ENCODE assay signal across 21 cellular contexts in the genomic region with DNA sequence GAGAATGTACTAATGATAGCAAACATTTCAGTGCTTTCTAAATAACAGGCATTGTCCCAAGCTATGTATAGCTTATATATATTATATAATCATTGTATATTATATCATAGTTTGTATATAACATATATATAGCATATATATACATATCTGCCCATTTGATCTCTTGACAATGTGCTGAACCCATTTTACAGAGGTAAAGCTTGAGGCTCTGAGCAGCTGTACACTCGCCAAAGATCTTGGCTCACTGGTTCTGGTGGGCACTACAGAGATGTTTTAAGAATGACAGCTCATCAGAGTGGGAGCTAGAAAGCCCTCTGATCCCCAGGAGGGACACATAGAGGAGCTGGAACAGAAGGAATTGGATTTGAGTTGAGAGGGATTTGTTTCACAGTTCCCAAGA.
A peak's percentile ranks its signal among the peaks of the same experiment; 100 is the strongest.
DNase-seq lines count a peak whose midpoint lies in the region; ATAC-seq and TF ChIP-seq lines count a peak whose summit lies in the region.
"Had no signal": no experiment of that assay in that cellular context is flagged by ENCODE, and none has a peak within 500 bp of the region (broad histone marks: within the 10 kb centered on the region; RNA-seq: fewer than 3 reads in every experiment).

No MANE protein-coding gene starts in this region.

- TF ChIP-seq CTCF in heart left ventricle (IDR thresholded peaks at IDR 0.05), result no peak
- TF ChIP-seq CTCF in left lung (IDR thresholded peaks at IDR 0.05), result no peak
- TF ChIP-seq CTCF in prostate gland (IDR thresholded peaks at IDR 0.05), result no peak

- H3K9me3 ChIP-seq in heart left ventricle (no peaks in the 10 kb centered on the region), left lung (no peaks in the 10 kb centered on the region), skeletal muscle tissue (ENCODE audit: control insufficient read depth in 3 of 3, low read length in 3 of 3) (no peaks in the 10 kb centered on the region), aorta (ENCODE audit: control insufficient read depth, low read length) (no peaks in the 10 kb centered on the region), prostate gland (no peaks in the 10 kb centered on the region)
- H3K9me3 ChIP-seq: A549; BLaER1 treated with 17β-estradiol and CSF1 and Interleukin-3, amounts not matched to agents 10 nM and 100 nM had no signal

- H3K36me3 ChIP-seq in heart left ventricle (no peaks in the 10 kb centered on the region), left lung (no peaks in the 10 kb centered on the region), skeletal muscle tissue (ENCODE audit: control insufficient read depth in 3 of 3, insufficient read depth in 3 of 3, low read length in 3 of 3) (no peaks in the 10 kb centered on the region), aorta (ENCODE audit: control insufficient read depth in 1 of 2, insufficient read depth in 2 of 2, low read length in 1 of 2) (no peaks in the 10 kb centered on the region), prostate gland (no peaks in the 10 kb centered on the region)

- H3K4me1 ChIP-seq in heart left ventricle (peaks cover 24 to 98% (median 89%) of the 10 kb centered on the region in 12 donors), left lung (peaks cover 53 to 99% of the 10 kb centered on the region in 2 donors), skeletal muscle tissue (ENCODE audit: control insufficient read depth in 3 of 3, insufficient read depth in 3 of 3, low read length in 3 of 3) (peaks cover 62 to 72% (median 66%) of the 10 kb centered on the region in 3 donors), aorta (ENCODE audit: control insufficient read depth in 1 of 2, insufficient read depth in 2 of 2, low read length in 2 of 2) (peaks cover 2 to 8% of the 10 kb centered on the region in 2 donors), prostate gland (replicated peaks) (no peaks in the 10 kb centered on the region)

- H3K27ac ChIP-seq in heart left ventricle (peak overlapping the region in 11 of 12 donors; percentile 57 to 91 (median 76)), left lung (peak overlapping the region; percentile 65 to 86), skeletal muscle tissue (ENCODE audit: low read depth, low read length) (peak overlapping the region; percentile 32), aorta (ENCODE audit: low read depth in 1 of 2, low read length in 2 of 2) (peak overlapping the region; percentile 5 to 69), prostate gland (no peak overlapping the region)
- H3K27ac ChIP-seq: A549; BLaER1 treated with 17β-estradiol and CSF1 and Interleukin-3, amounts not matched to agents 10 nM and 100 nM had no signal

- no peak for ATAC-seq in heart left ventricle
- ATAC-seq in left cardiac atrium, result no peak
- ATAC-seq in left lung, result no peak
- no peak for ATAC-seq in aorta (ENCODE audit: low FRiP score)
- no peak for ATAC-seq in HG03457 (IDR thresholded peaks at IDR 0.05; ENCODE audit: unreplicated experiment)
- ATAC-seq: A549; natural killer cell treated with Interleukin-12 subunit alpha and Interleukin-12 subunit beta and Interleukin-15 and Interleukin-18, amount 100 ng/mL, for 72 hours; T-cell had no signal

- TF ChIP-seq POLR2A in heart left ventricle (IDR thresholded peaks at IDR 0.05), result no peak
- TF ChIP-seq POLR2A in prostate gland (IDR thresholded peaks at IDR 0.05), result no peak

- no peak overlapping the region for H3K4me3 ChIP-seq in heart left ventricle
- H3K4me3 ChIP-seq in left lung, result no peak overlapping the region
- H3K4me3 ChIP-seq in skeletal muscle tissue (ENCODE audit: low read length in 3 of 3), result no peak overlapping the region
- H3K4me3 ChIP-seq in aorta (ENCODE audit: low read length in 2 of 2), result no peak overlapping the region
- H3K4me3 ChIP-seq in prostate gland, result no peak overlapping the region
- H3K4me3 ChIP-seq: A549; BLaER1 treated with 17β-estradiol and CSF1 and Interleukin-3, amounts not matched to agents 10 nM and 100 nM had no signal

- DNase-seq in heart left ventricle (no peak), left cardiac atrium (no peak), left lung (no peak), aorta (no peak), prostate gland (ENCODE audit: low spot score) (no peak), activated T-cell treated with anti-CD3 and anti-CD28 coated beads for 4 hours (no peak)
- DNase-seq: activated CD4-positive, alpha-beta T cell treated with anti-CD3 and anti-CD28 coated beads, Interleukin-2, amount 10 ng/mL, durations not matched to agents 24 days and 14 days; activated CD8-positive, alpha-beta memory T cell treated with anti-CD3 and anti-CD28 coated beads, Interleukin-2, amount 50 U/mL, for 48 hours; activated effector memory CD4-positive, alpha-beta T cell treated with anti-CD3 and anti-CD28 coated beads, Interleukin-2, amount 50 U/mL, for 16 hours; anterior cingulate cortex; DMS 273 treated with DMSO at 0.1 percent for 48 hours; NCI-H1436; NCI-H524 treated with DMSO at 0.1 percent for 48 hours; SHP77; stimulated activated CD4-positive, alpha-beta T cell treated with anti-CD3 and anti-CD28 coated beads, Interleukin-15, amount 100 ng/mL, for 24 hours; T-cell had no signal

- intact Hi-C loops in heart left ventricle (cut with DNase I), result loop anchor here in 3 of 10 donors (5.0 to 10.0 kb wide), 3 partner anchors 65 to 72 kb away; partner anchors contain the start of gene ACTN1 (in 2 of the 3)
- intact Hi-C loops in left cardiac atrium (cut with DNase I), result no loop called here
- intact Hi-C loops in left lung (cut with DNase I), result no loop called here
- intact Hi-C loops in aorta (cut with DNase I), result loop anchor here (2.0 to 5.0 kb wide), 2 partner anchors 32 to 40 kb away; no protein-coding TSS in a partner anchor
- intact Hi-C loops in prostate gland (cut with DNase I), result no loop called here

- H3K9ac ChIP-seq in skeletal muscle tissue (ENCODE audit: low read depth in 1 of 3, low read length in 3 of 3), result no peak overlapping the region
- H3K9ac ChIP-seq: BLaER1 treated with 17β-estradiol and CSF1 and Interleukin-3, amounts not matched to agents 10 nM and 100 nM had no signal

- WGBS in heart left ventricle, 4 donors, result 84 to 100% (median 97%) methylated on average over 1 of the region's 1 CpG
- 97 to 98% methylated on average over 1 of the region's 1 CpG for WGBS in aorta, 2 donors
- WGBS in prostate gland, result 96% methylated on average over 1 of the region's 1 CpG

- H3K27me3 ChIP-seq in heart left ventricle (no peaks in the 10 kb centered on the region), left lung (no peaks in the 10 kb centered on the region), skeletal muscle tissue (ENCODE audit: control insufficient read depth in 3 of 3, insufficient read depth in 3 of 3, low read length in 3 of 3) (peaks cover 0 to 13% (median 0%) of the 10 kb centered on the region in 3 donors), aorta (ENCODE audit: control insufficient read depth in 1 of 2, insufficient read depth in 2 of 2, low read length in 1 of 2) (no peaks in the 10 kb centered on the region), prostate gland (replicated peaks; ENCODE audit: insufficient read depth) (no peaks in the 10 kb centered on the region)
- H3K27me3 ChIP-seq: BLaER1 treated with 17β-estradiol and CSF1 and Interleukin-3, amounts not matched to agents 10 nM and 100 nM had no signal

Comparison
In these comparisons a context has a peak if more than half of its experiments do, and no peak if none do; other contexts are left out.
1. H3K27ac ChIP-seq: peak in heart left ventricle (11 of 12), left lung (2 of 2), skeletal muscle tissue (single experiment) and aorta (2 of 2); none in prostate gland (0 of 2).
2. intact Hi-C loops: an anchor here in aorta (2.0 to 5.0 kb wide); none called in left cardiac atrium, left lung and prostate gland.